Comparison of ENCODE assay signal across 8 cellular contexts in the genomic region with DNA sequence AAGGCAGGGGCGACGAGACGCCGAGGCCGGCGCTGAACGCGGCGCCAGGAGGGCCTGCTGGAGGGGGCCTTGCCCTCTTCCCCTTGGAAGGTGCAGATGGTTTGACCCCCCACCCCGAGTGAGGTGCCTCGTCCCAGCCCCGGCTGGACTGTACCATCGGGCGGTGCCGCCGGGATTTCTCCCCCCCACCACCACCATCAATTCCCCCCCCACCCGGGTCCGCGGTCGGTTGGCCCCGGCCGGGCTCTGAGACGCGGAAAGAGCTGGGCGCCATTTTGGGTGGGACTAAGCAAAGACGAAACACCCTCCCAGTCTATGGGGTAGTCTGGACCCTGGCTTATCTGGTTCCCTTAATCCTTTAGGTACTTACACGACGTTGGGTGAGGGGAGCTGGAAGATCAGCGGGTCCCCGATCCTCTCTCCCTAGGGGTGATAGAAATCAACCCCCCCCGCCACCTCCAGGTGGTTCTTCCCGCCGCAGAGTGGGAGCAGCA. TPM values are rescaled to one million over a fixed set of nuclear protein-coding genes. Genes with fewer than 3 reads are reported as not detected.
DNase-seq lines count a peak whose midpoint lies in the region; ATAC-seq and TF ChIP-seq lines count a peak whose summit lies in the region.

A gene with protein sequence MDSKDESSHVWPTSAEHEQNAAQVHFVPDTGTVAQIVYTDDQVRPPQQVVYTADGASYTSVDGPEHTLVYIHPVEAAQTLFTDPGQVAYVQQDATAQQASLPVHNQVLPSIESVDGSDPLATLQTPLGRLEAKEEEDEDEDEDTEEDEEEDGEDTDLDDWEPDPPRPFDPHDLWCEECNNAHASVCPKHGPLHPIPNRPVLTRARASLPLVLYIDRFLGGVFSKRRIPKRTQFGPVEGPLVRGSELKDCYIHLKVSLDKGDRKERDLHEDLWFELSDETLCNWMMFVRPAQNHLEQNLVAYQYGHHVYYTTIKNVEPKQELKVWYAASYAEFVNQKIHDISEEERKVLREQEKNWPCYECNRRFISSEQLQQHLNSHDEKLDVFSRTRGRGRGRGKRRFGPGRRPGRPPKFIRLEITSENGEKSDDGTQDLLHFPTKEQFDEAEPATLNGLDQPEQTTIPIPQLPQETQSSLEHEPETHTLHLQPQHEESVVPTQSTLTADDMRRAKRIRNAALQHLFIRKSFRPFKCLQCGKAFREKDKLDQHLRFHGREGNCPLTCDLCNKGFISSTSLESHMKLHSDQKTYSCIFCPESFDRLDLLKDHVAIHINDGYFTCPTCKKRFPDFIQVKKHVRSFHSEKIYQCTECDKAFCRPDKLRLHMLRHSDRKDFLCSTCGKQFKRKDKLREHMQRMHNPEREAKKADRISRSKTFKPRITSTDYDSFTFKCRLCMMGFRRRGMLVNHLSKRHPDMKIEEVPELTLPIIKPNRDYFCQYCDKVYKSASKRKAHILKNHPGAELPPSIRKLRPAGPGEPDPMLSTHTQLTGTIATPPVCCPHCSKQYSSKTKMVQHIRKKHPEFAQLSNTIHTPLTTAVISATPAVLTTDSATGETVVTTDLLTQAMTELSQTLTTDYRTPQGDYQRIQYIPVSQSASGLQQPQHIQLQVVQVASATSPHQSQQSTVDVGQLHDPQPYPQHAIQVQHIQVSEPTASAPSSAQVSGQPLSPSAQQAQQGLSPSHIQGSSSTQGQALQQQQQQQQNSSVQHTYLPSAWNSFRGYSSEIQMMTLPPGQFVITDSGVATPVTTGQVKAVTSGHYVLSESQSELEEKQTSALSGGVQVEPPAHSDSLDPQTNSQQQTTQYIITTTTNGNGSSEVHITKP (minus strand): TSS at position 484 of the 494 bp plus-strand sequence. CDS start 41,871 bp downstream, outside the sequence.

- peaks cover 13% of the 10 kb centered on the region for H3K4me1 ChIP-seq in osteoblast (ENCODE audit: insufficient read depth, low read length)
- H3K4me1 ChIP-seq in tibial artery: peaks cover 0 to 24% (median 18%) of the 10 kb centered on the region in 4 donors

- no peaks in the 10 kb centered on the region for H3K9me3 ChIP-seq in MG63
- no peaks in the 10 kb centered on the region for H3K9me3 ChIP-seq in osteoblast (ENCODE audit: low read depth, low read length)
- no peaks in the 10 kb centered on the region for H3K9me3 ChIP-seq in tibial artery

- no peaks in the 10 kb centered on the region for H3K27me3 Mint-ChIP-seq in activated naive CD4-positive, alpha-beta T cell treated with anti-CD3 and anti-CD28 coated beads, Interleukin-2, amount 50 U/mL, for 24 hours
- peaks cover 13% of the 10 kb centered on the region for H3K27me3 Mint-ChIP-seq in glutamatergic neuron (ENCODE audit: unreplicated experiment)

- H3K9me3 Mint-ChIP-seq in activated naive CD4-positive, alpha-beta T cell treated with anti-CD3 and anti-CD28 coated beads, Interleukin-2, amount 50 U/mL, for 24 hours: no peaks in the 10 kb centered on the region
- peaks cover 17% of the 10 kb centered on the region for H3K9me3 Mint-ChIP-seq in glutamatergic neuron (ENCODE audit: unreplicated experiment)

- peak within 1 kb of the TSS; percentile 100 for H3K27ac Mint-ChIP-seq in activated naive CD4-positive, alpha-beta T cell treated with anti-CD3 and anti-CD28 coated beads, Interleukin-2, amount 50 U/mL, for 24 hours
- peak within 1 kb of the TSS; percentile 100 for H3K27ac Mint-ChIP-seq in glutamatergic neuron (ENCODE audit: unreplicated experiment)

- intact Hi-C loops in tibial artery (cut with DNase I; ENCODE audit: low total_unique reads): loop anchor here (2.0 to 10.0 kb wide), 3 partner anchors 66 to 312 kb away; partner anchors contain the start of genes APLP2 and ZBTB44

- H3K36me3 ChIP-seq in H7 (replicated peaks; ENCODE audit: control insufficient read depth, insufficient read depth, low read length) (no peaks in the 10 kb centered on the region), MG63 (no peaks in the 10 kb centered on the region), osteoblast (ENCODE audit: insufficient read depth, low read length) (no peaks in the 10 kb centered on the region), tibial artery (no peaks in the 10 kb centered on the region)

- peak; percentile 76 for ATAC-seq in SK-N-SH treated with all-trans-retinoic acid at 6 μM for 48 hours

- H3K27me3 ChIP-seq in H7 (ENCODE audit: control insufficient read depth, insufficient read depth, low read length) (no peaks in the 10 kb centered on the region), MG63 (no peaks in the 10 kb centered on the region), osteoblast (ENCODE audit: insufficient read depth, low read length) (no peaks in the 10 kb centered on the region), tibial artery (no peaks in the 10 kb centered on the region)

- peak; percentile 98 for DNase-seq in GF-D8 (lab: John Stamatoyannopoulos, UW)
- peak; percentile 95 for DNase-seq in H7
- DNase-seq in MG63: peak; percentile 92
- DNase-seq in glutamatergic neuron: peak; percentile 91
- DNase-seq in osteoblast (ENCODE audit: insufficient read length, low spot score, missing footprints): peak; percentile 99
- peak; percentile 92 to 96 for DNase-seq in tibial artery

- peak; percentile 12 for TF ChIP-seq CTCF in glutamatergic neuron (IDR thresholded peaks at IDR 0.05; ENCODE audit: partially characterized antibody, unreplicated experiment)
- TF ChIP-seq CTCF in osteoblast (IDR thresholded peaks at IDR 0.05; ENCODE audit: extremely low read depth, low read depth, low read length): no peak
- TF ChIP-seq CTCF in tibial artery (IDR thresholded peaks at IDR 0.05): peak in 1 of 2 experiments; percentile 27

- peak within 1 kb of the TSS; percentile 95 for H2AFZ ChIP-seq in osteoblast (ENCODE audit: low read length)

- H3K4me1 Mint-ChIP-seq in activated naive CD4-positive, alpha-beta T cell treated with anti-CD3 and anti-CD28 coated beads, Interleukin-2, amount 50 U/mL, for 24 hours: peaks cover 47% of the 10 kb centered on the region
- no peaks in the 10 kb centered on the region for H3K4me1 Mint-ChIP-seq in glutamatergic neuron (ENCODE audit: low read depth, unreplicated experiment)

- peaks cover 2% of the 10 kb centered on the region for H3K36me3 Mint-ChIP-seq in activated naive CD4-positive, alpha-beta T cell treated with anti-CD3 and anti-CD28 coated beads, Interleukin-2, amount 50 U/mL, for 24 hours
- H3K36me3 Mint-ChIP-seq in glutamatergic neuron (ENCODE audit: unreplicated experiment): peaks cover 4% of the 10 kb centered on the region

- H3K79me2 ChIP-seq in osteoblast (ENCODE audit: insufficient read depth, low read length): peaks cover 37% of the 10 kb centered on the region

- peak within 1 kb of the TSS; percentile 98 for H3K4me3 Mint-ChIP-seq in activated naive CD4-positive, alpha-beta T cell treated with anti-CD3 and anti-CD28 coated beads, Interleukin-2, amount 50 U/mL, for 24 hours
- peak within 1 kb of the TSS; percentile 96 for H3K4me3 Mint-ChIP-seq in glutamatergic neuron (ENCODE audit: unreplicated experiment)

- peak within 1 kb of the TSS; percentile 73 for H3K4me3 ChIP-seq in H7 (ENCODE audit: insufficient read depth, low read depth, low read length)
- peak within 1 kb of the TSS; percentile 69 for H3K4me3 ChIP-seq in MG63
- H3K4me3 ChIP-seq in osteoblast (ENCODE audit: insufficient read depth, low read length): peak within 1 kb of the TSS; percentile 82
- peak within 1 kb of the TSS; percentile 91 to 92 for H3K4me3 ChIP-seq in tibial artery

- H4K20me1 ChIP-seq in osteoblast (ENCODE audit: insufficient read depth, low read length): no peaks in the 10 kb centered on the region

- H3K4me2 ChIP-seq in osteoblast (ENCODE audit: insufficient read depth, low read length): peak within 1 kb of the TSS; percentile 97

- H3K27ac ChIP-seq in osteoblast (ENCODE audit: low read depth, low read length): peak within 1 kb of the TSS; percentile 100
- H3K27ac ChIP-seq in tibial artery: peak within 1 kb of the TSS; percentile 98 to 100

TF ChIP-seq in SK-N-SH treated with all-trans-retinoic acid at 6 μM for 48 hours, 23 proteins besides CTCF, POLR2A, EP300 and RAD21:
- TF ChIP-seq SNAI2 (CRISPR knock-in tag; IDR thresholded peaks at IDR 0.05) (no peak), ARNTL (CRISPR knock-in tag; IDR thresholded peaks at IDR 0.05; ENCODE audit: borderline replicate concordance, low read depth) (no peak), ZNF565 (CRISPR knock-in tag; conservative IDR thresholded peaks at IDR 0.05; ENCODE audit: low read depth) (no peak), GLIS3 (CRISPR knock-in tag; IDR thresholded peaks at IDR 0.05) (no peak)
- TF ChIP-seq, protein P1, sequence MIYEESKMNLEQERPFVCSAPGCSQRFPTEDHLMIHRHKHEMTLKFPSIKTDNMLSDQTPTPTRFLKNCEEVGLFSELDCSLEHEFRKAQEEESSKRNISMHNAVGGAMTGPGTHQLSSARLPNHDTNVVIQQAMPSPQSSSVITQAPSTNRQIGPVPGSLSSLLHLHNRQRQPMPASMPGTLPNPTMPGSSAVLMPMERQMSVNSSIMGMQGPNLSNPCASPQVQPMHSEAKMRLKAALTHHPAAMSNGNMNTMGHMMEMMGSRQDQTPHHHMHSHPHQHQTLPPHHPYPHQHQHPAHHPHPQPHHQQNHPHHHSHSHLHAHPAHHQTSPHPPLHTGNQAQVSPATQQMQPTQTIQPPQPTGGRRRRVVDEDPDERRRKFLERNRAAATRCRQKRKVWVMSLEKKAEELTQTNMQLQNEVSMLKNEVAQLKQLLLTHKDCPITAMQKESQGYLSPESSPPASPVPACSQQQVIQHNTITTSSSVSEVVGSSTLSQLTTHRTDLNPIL (CRISPR knock-in tag; IDR thresholded peaks at IDR 0.05; ENCODE audit: low read depth): no peak
- TF ChIP-seq, protein P2, sequence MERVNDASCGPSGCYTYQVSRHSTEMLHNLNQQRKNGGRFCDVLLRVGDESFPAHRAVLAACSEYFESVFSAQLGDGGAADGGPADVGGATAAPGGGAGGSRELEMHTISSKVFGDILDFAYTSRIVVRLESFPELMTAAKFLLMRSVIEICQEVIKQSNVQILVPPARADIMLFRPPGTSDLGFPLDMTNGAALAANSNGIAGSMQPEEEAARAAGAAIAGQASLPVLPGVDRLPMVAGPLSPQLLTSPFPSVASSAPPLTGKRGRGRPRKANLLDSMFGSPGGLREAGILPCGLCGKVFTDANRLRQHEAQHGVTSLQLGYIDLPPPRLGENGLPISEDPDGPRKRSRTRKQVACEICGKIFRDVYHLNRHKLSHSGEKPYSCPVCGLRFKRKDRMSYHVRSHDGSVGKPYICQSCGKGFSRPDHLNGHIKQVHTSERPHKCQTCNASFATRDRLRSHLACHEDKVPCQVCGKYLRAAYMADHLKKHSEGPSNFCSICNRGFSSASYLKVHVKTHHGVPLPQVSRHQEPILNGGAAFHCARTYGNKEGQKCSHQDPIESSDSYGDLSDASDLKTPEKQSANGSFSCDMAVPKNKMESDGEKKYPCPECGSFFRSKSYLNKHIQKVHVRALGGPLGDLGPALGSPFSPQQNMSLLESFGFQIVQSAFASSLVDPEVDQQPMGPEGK (CRISPR knock-in tag; IDR thresholded peaks at IDR 0.05; ENCODE audit: borderline replicate concordance): peak; percentile 70

RNA-seq across cellular contexts. Expression of the gene that starts here (rescaled TPM):
- 10.6 and 13.0 TPM in 2 replicates for total RNA-seq in H7 (2014; rRNA removed; shearing (Covaris generic))
- 3.6 and 4.9 TPM in 2 replicates for total RNA-seq in MG63 (2014; rRNA removed; shearing (Covaris generic); ENCODE audit: low replicate concordance)
- total RNA-seq in glutamatergic neuron (ENCODE audit: unreplicated experiment) (19.8 TPM), osteoblast (8.0 and 8.8 TPM in 2 replicates)

Comparison
In these comparisons a context has a peak if more than half of its experiments do, and no peak if none do; other contexts are left out.
1. Peak in every context shown above with its lines: DNase-seq, ATAC-seq, H3K4me3 ChIP-seq and H3K27ac ChIP-seq.